Comparison of ENCODE assay signal across 22 cellular contexts in genomic region chr17:78678220-78678554, GRCh38.
"Had no signal": no experiment of that assay in that cellular context is flagged by ENCODE, and none has a peak within 500 bp of the region (broad histone marks: within the 10 kb centered on the region; RNA-seq: fewer than 3 reads in every experiment).

No MANE protein-coding gene starts in this region.

- H3K4me3 Mint-ChIP-seq: activated CD4-positive, alpha-beta T cell treated with anti-CD3 and anti-CD28 coated beads for 36 hours; activated naive CD8-positive, alpha-beta T cell treated with anti-CD3 and anti-CD28 coated beads, Interleukin-2, amount 10 ng/mL, durations not matched to agents 7 days and 5 days; brain; immature natural killer cell; memory B cell; stimulated activated naive CD8-positive, alpha-beta T cell treated with anti-CD3 and anti-CD28 coated beads, Interleukin-15, Interleukin-2, amounts not matched to agents 100 ng/mL and 50 ng/mL, for 24 hours; WTC11 had no signal

- H3K27me3 Mint-ChIP-seq: activated CD4-positive, alpha-beta T cell treated with anti-CD3 and anti-CD28 coated beads for 36 hours; activated naive CD8-positive, alpha-beta T cell treated with anti-CD3 and anti-CD28 coated beads, Interleukin-2, amount 10 ng/mL, durations not matched to agents 7 days and 5 days; brain; memory B cell; naive thymus-derived CD8-positive, alpha-beta T cell; stimulated activated naive CD8-positive, alpha-beta T cell treated with anti-CD3 and anti-CD28 coated beads, Interleukin-15, Interleukin-2, amounts not matched to agents 100 ng/mL and 50 ng/mL, for 24 hours had no signal

- H3K9me3 Mint-ChIP-seq: activated naive CD8-positive, alpha-beta T cell treated with anti-CD3 and anti-CD28 coated beads, Interleukin-2, amount 10 ng/mL, durations not matched to agents 7 days and 5 days; brain; memory B cell; naive thymus-derived CD8-positive, alpha-beta T cell; stimulated activated naive CD8-positive, alpha-beta T cell treated with anti-CD3 and anti-CD28 coated beads, Interleukin-15, Interleukin-2, amounts not matched to agents 100 ng/mL and 50 ng/mL, for 24 hours; WTC11 had no signal

- H3K27ac Mint-ChIP-seq: activated CD4-positive, alpha-beta T cell treated with anti-CD3 and anti-CD28 coated beads for 36 hours; activated naive CD8-positive, alpha-beta T cell treated with anti-CD3 and anti-CD28 coated beads, Interleukin-2, amount 10 ng/mL, durations not matched to agents 7 days and 5 days; WTC11 had no signal

- H3K27ac ChIP-seq: colonic mucosa, gastroesophageal sphincter, heart right ventricle, ovary, SK-N-MC, suprapubic skin, transverse colon had no signal

- DNase-seq: activated CD4-positive, alpha-beta T cell treated with anti-CD3 and anti-CD28 coated beads for 36 hours; activated CD4-positive, alpha-beta T cell treated with anti-CD3 and anti-CD28 coated beads, Interleukin-2, amount 50 U/mL, for 48 hours; activated gamma-delta T cell; activated naive CD8-positive, alpha-beta T cell treated with anti-CD3 and anti-CD28 coated beads, Interleukin-2, amount 10 ng/mL, durations not matched to agents 7 days and 5 days; activated T-cell treated with anti-CD3 and anti-CD28 coated beads, Interleukin-2, amount 50 U/mL, for 48 hours; anterior cingulate cortex; central memory CD4-positive, alpha-beta T cell; colonic mucosa; effector CD4-positive, alpha-beta T cell; heart right ventricle; immature natural killer cell; left ventricle myocardium superior; naive thymus-derived CD8-positive, alpha-beta T cell; ovary; transverse colon had no signal

- H3K4me1 Mint-ChIP-seq: activated CD4-positive, alpha-beta T cell treated with anti-CD3 and anti-CD28 coated beads for 36 hours; activated naive CD8-positive, alpha-beta T cell treated with anti-CD3 and anti-CD28 coated beads, Interleukin-2, amount 10 ng/mL, durations not matched to agents 7 days and 5 days had no signal

- ATAC-seq: activated CD4-positive, alpha-beta T cell treated with anti-CD3 and anti-CD28 coated beads for 36 hours; gastroesophageal sphincter; left ventricle myocardium superior; naive thymus-derived CD8-positive, alpha-beta T cell; WTC11 had no signal
